In the genomic region with DNA sequence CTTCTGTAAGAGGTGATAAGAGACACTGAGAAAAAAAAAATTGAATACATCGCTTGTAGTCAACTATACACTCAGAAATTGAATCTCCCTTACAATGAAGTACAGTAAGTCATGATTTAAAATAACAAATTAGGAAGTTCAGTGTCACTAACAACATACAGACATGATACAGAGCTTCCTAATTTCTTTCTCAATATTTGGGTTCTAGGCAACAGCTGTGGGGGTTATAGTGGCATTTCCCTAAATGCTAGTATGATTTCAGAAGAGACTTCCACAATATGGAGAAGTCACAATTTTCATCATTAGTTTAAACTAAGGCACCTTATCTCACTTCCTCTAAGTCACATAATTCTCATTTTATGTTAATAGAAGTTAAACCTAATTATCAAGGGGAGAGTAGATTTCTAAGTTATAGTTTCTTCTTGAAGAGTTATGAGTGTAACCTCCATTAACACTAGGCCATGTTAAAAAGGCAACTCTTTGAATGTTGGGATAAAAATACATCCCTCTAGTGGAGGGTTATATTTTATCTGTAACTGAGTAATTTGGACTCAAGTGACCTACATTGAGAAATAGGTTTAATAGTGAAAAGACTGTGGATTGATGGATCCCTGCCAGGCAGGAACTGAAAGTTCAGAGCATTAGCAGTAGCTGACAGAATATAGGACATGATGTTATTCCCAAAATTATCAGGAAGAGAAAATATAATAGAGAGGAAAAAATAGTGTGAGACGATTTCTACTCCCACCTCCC, we compare ENCODE assay signal across 13 cellular contexts.
DNase-seq lines count a peak whose midpoint lies in the region; ATAC-seq and TF ChIP-seq lines count a peak whose summit lies in the region.
"Had no signal": no experiment of that assay in that cellular context is flagged by ENCODE, and none has a peak within 500 bp of the region (broad histone marks: within the 10 kb centered on the region; RNA-seq: fewer than 3 reads in every experiment).

No MANE protein-coding gene starts in this region.

- TF ChIP-seq CTCF in PC-3 (conservative IDR thresholded peaks at IDR 0.05; ENCODE audit: low read depth, low read length) (peak; percentile 25; the same call in 1 of the 2 replicates), sigmoid colon (IDR thresholded peaks at IDR 0.05) (no peak)

- WGBS in sigmoid colon, 2 donors = 66 to 85% methylated on average over 2 of the region's 2 CpGs

- no peak for TF ChIP-seq EP300 in sigmoid colon (IDR thresholded peaks at IDR 0.05)

- no peak overlapping the region for H3K4me2 ChIP-seq in PC-3 (ENCODE audit: low read length)

- no peaks in the 10 kb centered on the region for H3K9me2 ChIP-seq in PC-3 (replicated peaks; ENCODE audit: low read length)

- no peak overlapping the region for H3K4me3 ChIP-seq in PC-3 (ENCODE audit: low read length)
- H3K4me3 ChIP-seq in sigmoid colon = no peak overlapping the region

- intact Hi-C loops in PC-3 (cut with micrococcal nuclease) = no loop called here
- intact Hi-C loops in sigmoid colon (cut with DNase I) = no loop called here

- POLR2A ChIA-PET in PC-3 (lab: Charles Lee; ENCODE audit: unreplicated experiment) = no interaction called here

- BruUV-seq in PC-3 (replicated peaks; lab: Mats Ljungman, UMichigan) = no TSS peak

- H3K36me3 ChIP-seq in PC-3 (ENCODE audit: low read depth, low read length) = no peaks in the 10 kb centered on the region
- H3K36me3 ChIP-seq in sigmoid colon = no peaks in the 10 kb centered on the region

- H3K4me1 ChIP-seq in PC-3 (ENCODE audit: insufficient read depth, low read length) = no peaks in the 10 kb centered on the region
- H3K4me1 ChIP-seq in sigmoid colon = no peaks in the 10 kb centered on the region

- DNase-seq in HCEC 1CT = peak; percentile 34
- DNase-seq in PC-3 = peak; percentile 16
- peak; percentile 6 for DNase-seq in glomerular visceral epithelial cell (ENCODE audit: extremely low spot score)
- DNase-seq in pons (ENCODE audit: low spot score) = peak; percentile 11
- no peak for DNase-seq in stimulated activated CD4-positive, alpha-beta T cell treated with anti-CD3 and anti-CD28 coated beads, Interleukin-12 subunit alpha, Interleukin-12 subunit beta, amount 100 ng/mL, for 4 hours
- no peak for DNase-seq in OCI-M1 (lab: John Stamatoyannopoulos, UW)
- no peak for DNase-seq in sigmoid colon
- DNase-seq: activated CD4-positive, alpha-beta T cell treated with anti-CD3 and anti-CD28 coated beads, Interleukin-2, amount 10 ng/mL, durations not matched to agents 7 days and 5 days; activated gamma-delta T cell treated with Interleukin-2 at 50 U/mL for 16 hours; DMS79; NCI-H2171; SHP77 had no signal

- H3K9me3 ChIP-seq in PC-3 (ENCODE audit: low read length) = no peaks in the 10 kb centered on the region
- H3K9me3 ChIP-seq in sigmoid colon = peaks cover 0 to 4% (median 0%) of the 10 kb centered on the region in 4 donors

- H3K9ac ChIP-seq in PC-3 (ENCODE audit: low read length) = no peak overlapping the region

- ATAC-seq in PC-3 = no peak
- ATAC-seq in GM19035 (IDR thresholded peaks at IDR 0.05; ENCODE audit: unreplicated experiment) = no peak

- H3K27ac ChIP-seq in PC-3 (ENCODE audit: low read length) (no peak overlapping the region), sigmoid colon (no peak overlapping the region)

- H2AFZ ChIP-seq in PC-3 (ENCODE audit: low read length) = no peak overlapping the region

- H4K20me1 ChIP-seq in PC-3 (ENCODE audit: low read length) = no peaks in the 10 kb centered on the region

- CTCF ChIA-PET in PC-3 (lab: Charles Lee) = no interaction called here

- H3K79me2 ChIP-seq in PC-3 (ENCODE audit: low read length) = no peaks in the 10 kb centered on the region

- H3K27me3 ChIP-seq in PC-3 (ENCODE audit: low read length) = no peaks in the 10 kb centered on the region
- H3K27me3 ChIP-seq in sigmoid colon = no peaks in the 10 kb centered on the region

- no peaks in the 10 kb centered on the region for H3F3A ChIP-seq in PC-3 (ENCODE audit: low read length, unreplicated experiment)

- TF ChIP-seq POLR2A in sigmoid colon (IDR thresholded peaks at IDR 0.05) = no peak

Comparison
In these comparisons a context has a peak if more than half of its experiments do, and no peak if none do; other contexts are left out.
1. DNase-seq: peak in HCEC 1CT (single experiment), PC-3 (single experiment), glomerular visceral epithelial cell (single experiment) and pons (single experiment); none in stimulated activated CD4-positive, alpha-beta T cell treated with anti-CD3 and anti-CD28 coated beads, Interleukin-12 subunit alpha, Interleukin-12 subunit beta, amount 100 ng/mL, for 4 hours (single experiment), OCI-M1 (single experiment) and sigmoid colon (single experiment).